Comparison of ENCODE assay signal across 9 cellular contexts in genomic region chr22:23218053-23218866, GRCh38. TPM values are rescaled to one million over a fixed set of nuclear protein-coding genes. Genes with fewer than 3 reads are reported as not detected.
DNase-seq lines count a peak whose midpoint lies in the region; ATAC-seq, FAIRE-seq and TF ChIP-seq lines count a peak whose summit lies in the region.
"Had no signal": no experiment of that assay in that cellular context is flagged by ENCODE, and none has a peak within 500 bp of the region (broad histone marks: within the 10 kb centered on the region; RNA-seq: fewer than 3 reads in every experiment).

No MANE protein-coding gene starts in this region.

- H3K4me2 ChIP-seq in Loucy (ENCODE audit: low read depth, low read length, poor library complexity, severe bottlenecking): peak overlapping the region; percentile 100
- H3K4me2 ChIP-seq in H1 (ENCODE audit: insufficient read depth in 1 of 2, low read depth in 2 of 2, low read length in 2 of 2): peak overlapping the region in 1 of 2 experiments; percentile 21; a peak in 1 of 4 replicates

- H3K4me3 ChIP-seq in Loucy (ENCODE audit: low read length, poor library complexity, severe bottlenecking): peak overlapping the region; percentile 95
- no peak overlapping the region for H3K4me3 ChIP-seq in H1 (ENCODE audit: extremely low read depth in 1 of 4, insufficient read depth in 2 of 4, low read depth in 3 of 4, low read length in 4 of 4)
- no peak overlapping the region for H3K4me3 ChIP-seq in pancreas

- DNase-seq in CD4-positive, alpha-beta T cell: no peak
- no peak for DNase-seq in H1 (ENCODE audit: low read depth in 1 of 2, low spot score in 2 of 2)
- peak in 1 of 6 donors; percentile 60 for DNase-seq in pancreas
- no peak for DNase-seq in NCI-H2107 treated with DMSO at 0.1 percent for 48 hours (lab: John Stamatoyannopoulos, UW; ENCODE audit: unreplicated experiment)
- DNase-seq in SHP77 treated with DMSO at 0.1 percent for 48 hours (lab: John Stamatoyannopoulos, UW): no peak
- DNase-seq in activated gamma-delta T cell (lab: John Stamatoyannopoulos, UW): no peak
- DNase-seq: activated CD4-positive, alpha-beta T cell treated with anti-CD3 and anti-CD28 coated beads for 48 hours had no signal

- intact Hi-C loops in CD4-positive, alpha-beta T cell (cut with DNase I, micrococcal nuclease): loop anchor here (5.0 kb wide), 1 partner anchor 36 kb away; the partner anchor contains the start of gene BCR (in 2 of the 2)
- intact Hi-C loops in pancreas (cut with DNase I): no loop called here

- CTCF ChIA-PET in CD4-positive, alpha-beta T cell (lab: Charles Lee): no interaction called here
- CTCF ChIA-PET in H1 (lab: Charles Lee; ENCODE audit: partially characterized antibody): interaction anchor here (0.6 to 3.6 kb wide), 14 partner anchors 9 to 64 kb away, joined by 3 to 16 read pairs (median 4); no protein-coding TSS in a partner anchor

- no peak overlapping the region for H3K14ac ChIP-seq in H1 (ENCODE audit: insufficient read length)

- TF ChIP-seq CTCF in CD4-positive, alpha-beta T cell (IDR thresholded peaks at IDR 0.05): no peak
- TF ChIP-seq CTCF in Loucy (conservative IDR thresholded peaks at IDR 0.05; ENCODE audit: low read length): no peak
- TF ChIP-seq CTCF in H1 (IDR thresholded peaks at IDR 0.05; ENCODE audit: control extremely low read depth in 1 of 3, insufficient read depth in 1 of 3, low read depth in 1 of 3, low read length in 3 of 3): no peak
- no peak for TF ChIP-seq CTCF in pancreas (IDR thresholded peaks at IDR 0.05)

- peaks cover 55% of the 10 kb centered on the region for H3K79me1 ChIP-seq in H1 (ENCODE audit: low read depth, low read length)

- H3K36me3 Mint-ChIP-seq in CD4-positive, alpha-beta T cell (ENCODE audit: low read depth): no peaks in the 10 kb centered on the region

- peak overlapping the region; percentile 84 for H3K4me3 Mint-ChIP-seq in CD4-positive, alpha-beta T cell

- no peak for TF ChIP-seq RAD21 in H1 (IDR thresholded peaks at IDR 0.05 in 1 of 2, conservative IDR thresholded peaks at IDR 0.05 in 1 of 2; ENCODE audit: low read depth in 2 of 2, low read length in 2 of 2)

- H3K18ac ChIP-seq in H1 (ENCODE audit: extremely low read depth, low read length): peak overlapping the region; percentile 13; the same call in 1 of the 2 replicates

- H3F3A ChIP-seq in Loucy (ENCODE audit: low read depth): peaks cover 27% of the 10 kb centered on the region

- H3K4ac ChIP-seq in H1 (replicated peaks; ENCODE audit: insufficient read length, low read depth, low read length): no peak overlapping the region

- peaks cover 98% of the 10 kb centered on the region for H3K4me1 Mint-ChIP-seq in CD4-positive, alpha-beta T cell (ENCODE audit: low read depth)

- FAIRE-seq in H1 (lab: Jason Lieb, UNC) (no peak), pancreas (lab: Jason Lieb, UNC) (no peak)

- H3K36me3 ChIP-seq in Loucy (ENCODE audit: insufficient read depth, low read length) (peaks cover 28% of the 10 kb centered on the region; the same call in 1 of the 2 replicates), H1 (ENCODE audit: control insufficient read depth in 2 of 4, insufficient read depth in 4 of 4, low read length in 3 of 4) (peaks cover 0 to 2% (median 0%) of the 10 kb centered on the region in 4 experiments; a peak in 1 of 8 replicates), pancreas (no peaks in the 10 kb centered on the region)

- H3K27ac Mint-ChIP-seq in CD4-positive, alpha-beta T cell: peak overlapping the region; percentile 83

- H3K56ac ChIP-seq in H1 (replicated peaks; ENCODE audit: insufficient read length, low read depth, low read length): no peak overlapping the region

- H2BK120ac ChIP-seq in H1 (replicated peaks; ENCODE audit: low read depth, low read length): no peak overlapping the region

- H2BK15ac ChIP-seq in H1 (ENCODE audit: low read length): peak overlapping the region; percentile 37; the same call in 1 of the 2 replicates

- POLR2A ChIA-PET in CD4-positive, alpha-beta T cell (lab: Charles Lee): interaction anchor here (0.8 to 1.7 kb wide), 5 partner anchors 9 to 38 kb away, joined by 3 to 9 read pairs (median 5); partner anchors contain the start of gene BCR
- POLR2A ChIA-PET in H1 (lab: Charles Lee; ENCODE audit: partially characterized antibody): interaction anchor here (1.0 to 1.1 kb wide), 3 partner anchors 11 to 31 kb away, joined by 3 to 4 read pairs (median 3); no protein-coding TSS in a partner anchor

- TF ChIP-seq EP300 in H1 (IDR thresholded peaks at IDR 0.05; ENCODE audit: borderline replicate concordance in 1 of 2, low read depth in 2 of 2, low read length in 2 of 2): no peak

- H3K27ac ChIP-seq in CD4-positive, alpha-beta T cell (ENCODE audit: low read depth, low read length): peak overlapping the region; percentile 53
- H3K27ac ChIP-seq in H1 (ENCODE audit: low read depth, low read length) (peak overlapping the region; percentile 26; the same call in 1 of the 2 replicates), pancreas (peak overlapping the region; percentile 1 to 73 (median 50))

- H4K20me1 ChIP-seq in Loucy (ENCODE audit: insufficient read depth, low read length, poor library complexity, severe bottlenecking): peaks cover 66% of the 10 kb centered on the region
- H4K20me1 ChIP-seq in H1 (replicated peaks in 1 of 2; ENCODE audit: control insufficient read depth in 1 of 2, insufficient read depth in 2 of 2, low read length in 2 of 2): peaks cover 44 to 67% of the 10 kb centered on the region in 2 experiments

- no peak overlapping the region for H2AFZ ChIP-seq in Loucy (ENCODE audit: low read length)
- H2AFZ ChIP-seq in H1 (ENCODE audit: low read length): no peak overlapping the region

- H3K79me2 ChIP-seq in Loucy (ENCODE audit: insufficient read depth, low read length) (peaks cover 89% of the 10 kb centered on the region), H1 (ENCODE audit: control insufficient read depth in 1 of 2, insufficient read depth in 2 of 2, low read length in 2 of 2) (peaks cover 27 to 100% of the 10 kb centered on the region in 2 experiments)

- H2BK5ac ChIP-seq in H1 (ENCODE audit: low read depth, low read length): peak overlapping the region; percentile 92

- no peak overlapping the region for H4K8ac ChIP-seq in H1 (ENCODE audit: extremely low read depth, insufficient read depth, low read length)

- no peak overlapping the region for H3K23ac ChIP-seq in H1 (ENCODE audit: insufficient read length)

- peaks cover 80% of the 10 kb centered on the region for H3K4me1 ChIP-seq in Loucy (ENCODE audit: insufficient read depth, low read length, poor library complexity, severe bottlenecking)
- peaks cover 5 to 47% (median 27%) of the 10 kb centered on the region in 4 experiments for H3K4me1 ChIP-seq in H1 (replicated peaks in 1 of 4; ENCODE audit: control insufficient read depth in 3 of 4, insufficient read depth in 4 of 4, low read length in 3 of 4)
- H3K4me1 ChIP-seq in pancreas: peaks cover 8 to 71% (median 11%) of the 10 kb centered on the region in 3 donors

- no peaks in the 10 kb centered on the region for H3K27me3 ChIP-seq in CD4-positive, alpha-beta T cell (ENCODE audit: control insufficient read depth, insufficient read depth, low read length)
- peaks cover 6% of the 10 kb centered on the region for H3K27me3 ChIP-seq in Loucy (ENCODE audit: insufficient read depth, low read length, poor library complexity, severe bottlenecking)
- H3K27me3 ChIP-seq in H1 (replicated peaks in 1 of 4; ENCODE audit: control insufficient read depth in 3 of 4, extremely low read depth in 1 of 4, insufficient read depth in 3 of 4, low read length in 3 of 4): no peaks in the 10 kb centered on the region
- no peaks in the 10 kb centered on the region for H3K27me3 ChIP-seq in pancreas

- peak overlapping the region; percentile 64 for H4K91ac ChIP-seq in H1 (replicated peaks; ENCODE audit: insufficient read length, low read length)

- ATAC-seq in CD4-positive, alpha-beta T cell (ENCODE audit: poor library complexity): no peak
- ATAC-seq in pancreas (peak in 2 of 4 donors; percentile 2 to 13), HG02840 (IDR thresholded peaks at IDR 0.05; ENCODE audit: low FRiP score, unreplicated experiment) (no peak)

- no peak overlapping the region for H2BK20ac ChIP-seq in H1 (ENCODE audit: low read length)

- 87% methylated on average over 12 of the region's 12 CpGs; no CpG with 5 or more reads in 1 of the 2 experiments for WGBS in H1 (ENCODE audit: extremely low coverage in 1 of 2, insufficient coverage in 1 of 2, insufficient read length in 1 of 2, insufficient replicate concordance in 2 of 2, low coverage in 1 of 2, low lambda C conversion rate in 2 of 2, missing lambda C conversion rate in 1 of 2), 2 experiments
- WGBS in pancreas, 2 donors: 60 to 69% methylated on average over 12 of the region's 12 CpGs

- no peaks in the 10 kb centered on the region for H3K9me3 Mint-ChIP-seq in CD4-positive, alpha-beta T cell

- no peak overlapping the region for H4K5ac ChIP-seq in H1 (ENCODE audit: insufficient read length, low read depth, low read length)

- no peaks in the 10 kb centered on the region for H3K23me2 ChIP-seq in H1 (ENCODE audit: low read depth, low read length)

- H2BK12ac ChIP-seq in H1 (ENCODE audit: low read depth, low read length): peak overlapping the region; percentile 42; the same call in 1 of the 2 replicates

- H2AK5ac ChIP-seq in H1 (ENCODE audit: low read depth, low read length): no peak overlapping the region

- TF ChIP-seq POLR2A in H1 (IDR thresholded peaks at IDR 0.05; ENCODE audit: control extremely low read depth in 1 of 2, low read depth in 2 of 2, low read length in 2 of 2): no peak

- H3K9me3 ChIP-seq in CD4-positive, alpha-beta T cell (ENCODE audit: control insufficient read depth, low read length): no peaks in the 10 kb centered on the region
- H3K9me3 ChIP-seq in Loucy (ENCODE audit: insufficient read depth, low read depth, low read length): no peaks in the 10 kb centered on the region
- H3K9me3 ChIP-seq in H1 (ENCODE audit: insufficient read depth in 2 of 2, low read depth in 1 of 2, low read length in 1 of 2): no peaks in the 10 kb centered on the region
- H3K9me3 ChIP-seq in pancreas: no peaks in the 10 kb centered on the region

- no peaks in the 10 kb centered on the region for H3K9me2 ChIP-seq in Loucy (replicated peaks; ENCODE audit: low read depth, low read length)

- H3K9ac ChIP-seq in Loucy (ENCODE audit: low read depth, low read length, poor library complexity, severe bottlenecking): peak overlapping the region; percentile 100
- no peak overlapping the region; a peak in 1 of 7 replicates for H3K9ac ChIP-seq in H1 (replicated peaks in 1 of 4; ENCODE audit: extremely low read depth in 1 of 4, low read depth in 3 of 4, low read length in 3 of 4)

- no peaks in the 10 kb centered on the region for H3K27me3 Mint-ChIP-seq in CD4-positive, alpha-beta T cell

RNA-seq across cellular contexts. Expression of gene BCR, which starts 38.0 kb away (rescaled TPM):
- total RNA-seq in CD4-positive, alpha-beta T cell: 10 to 100 TPM; 60.0 to 64.8 TPM
- total RNA-seq in H1 (2021; fragmentation: NEBNext Ultra II Directional; extraction: Animal tissue kit (Norgen Biotek cat#: 25700)): 122 and 130 TPM in 2 replicates
- polyA plus RNA-seq in H1 (2011; rRNA removed) (66.7 and 110 TPM in 2 replicates), pancreas (10 to 100 TPM; 15.5 to 16.5 TPM)
- polyA plus RNA-seq in H1 (2011; cell fraction: cytosol; rRNA removed): 101 TPM
- polyA plus RNA-seq in H1 (2011; cell fraction: nucleus; rRNA removed): 162 TPM
- 76.6 to 172 TPM (median 129 TPM) in 4 replicates for polyA plus RNA-seq in H1 (2012, experiment 1 of 2)
- 53.7 TPM for polyA plus RNA-seq in H1 (2012, experiment 2 of 2)
- polyA plus RNA-seq in H1 (2013, experiment 1 of 2): 37.8 TPM
- polyA plus RNA-seq in H1 (2013, experiment 2 of 2): 37.4 TPM
- polyA minus RNA-seq in H1 (2011; rRNA and poly(A)+ RNA removed): 150 and 166 TPM in 2 replicates
- polyA minus RNA-seq in H1 (2011; cell fraction: cytosol; rRNA and poly(A)+ RNA removed): 183 TPM
- polyA minus RNA-seq in H1 (2011; cell fraction: nucleus; rRNA and poly(A)+ RNA removed): 71.0 TPM
- 10 to 100 TPM; 17.1 to 35.9 (median 20.5) TPM for total RNA-seq in pancreas

Comparison
In these comparisons a context has a peak if more than half of its experiments do, and no peak if none do; other contexts are left out.
1. intact Hi-C loops: an anchor here in CD4-positive, alpha-beta T cell (5.0 kb wide); none called in pancreas.